In genomic region chr6:56913276-56914138, GRCh38 we compare ENCODE assay signal across 22 cellular contexts. TPM values are rescaled to one million over a fixed set of nuclear protein-coding genes. Genes with fewer than 3 reads are reported as not detected.
DNase-seq lines count a peak whose midpoint lies in the region; ATAC-seq and TF ChIP-seq lines count a peak whose summit lies in the region.
"Had no signal": no experiment of that assay in that cellular context is flagged by ENCODE, and none has a peak within 500 bp of the region (broad histone marks: within the 10 kb centered on the region; RNA-seq: fewer than 3 reads in every experiment).

No MANE protein-coding gene starts in this region.

- no peaks in the 10 kb centered on the region for H3K27me3 Mint-ChIP-seq in glutamatergic neuron (ENCODE audit: unreplicated experiment)

- no peaks in the 10 kb centered on the region for H3K9me3 Mint-ChIP-seq in glutamatergic neuron (ENCODE audit: unreplicated experiment)
- H3K9me3 Mint-ChIP-seq: CD4-positive, alpha-beta memory T cell had no signal

- H3K4me3 Mint-ChIP-seq in glutamatergic neuron (ENCODE audit: unreplicated experiment), result no peak overlapping the region
- H3K4me3 Mint-ChIP-seq: CD4-positive, alpha-beta memory T cell; T-helper 17 cell had no signal

- no peaks in the 10 kb centered on the region for H3K4me1 Mint-ChIP-seq in glutamatergic neuron (ENCODE audit: low read depth, unreplicated experiment)
- H3K4me1 Mint-ChIP-seq: CD4-positive, alpha-beta memory T cell; T-helper 17 cell had no signal

- H3K4me3 ChIP-seq in fibroblast of mammary gland (ENCODE audit: control insufficient read depth, low read depth, low read length), result no peak overlapping the region
- H3K4me3 ChIP-seq: adrenal gland, coronary artery had no signal

- no peaks in the 10 kb centered on the region for H3K36me3 Mint-ChIP-seq in glutamatergic neuron (ENCODE audit: unreplicated experiment)
- H3K36me3 Mint-ChIP-seq: CD4-positive, alpha-beta memory T cell had no signal

- H3K27ac Mint-ChIP-seq in glutamatergic neuron (ENCODE audit: unreplicated experiment), result no peak overlapping the region
- H3K27ac Mint-ChIP-seq: CD4-positive, alpha-beta memory T cell; T-helper 17 cell had no signal

- TF ChIP-seq CTCF in AG09319 (IDR thresholded peaks at IDR 0.05; ENCODE audit: low read depth, low read length) (no peak), fibroblast of mammary gland (conservative IDR thresholded peaks at IDR 0.05; ENCODE audit: control insufficient read depth, insufficient read depth, low read depth, low read length) (no peak), glutamatergic neuron (IDR thresholded peaks at IDR 0.05; ENCODE audit: partially characterized antibody, unreplicated experiment) (no peak)

- ATAC-seq in HG03025 (IDR thresholded peaks at IDR 0.05; ENCODE audit: low FRiP score, unreplicated experiment), result no peak
- ATAC-seq: esophagus mucosa, T-helper 17 cell had no signal

- DNase-seq in AG09319 (ENCODE audit: extremely low read depth, low read depth) (peak; percentile 24), LHCN-M2 (ENCODE audit: low read depth) (peak; percentile 75), NCI-H82 treated with DMSO at 0.1 percent for 48 hours (lab: John Stamatoyannopoulos, UW; ENCODE audit: unreplicated experiment) (peak; percentile 19), fibroblast of mammary gland (ENCODE audit: low read depth) (peak; percentile 56), glutamatergic neuron (no peak), HK-2 (ENCODE audit: unreplicated experiment) (no peak)
- DNase-seq in activated CD4-positive, alpha-beta T cell treated with anti-CD3 and anti-CD28 coated beads for 4 hours, result no peak
- DNase-seq: 8988T; activated naive CD4-positive, alpha-beta T cell; activated T-cell treated with anti-CD3 and anti-CD28 coated beads, Interleukin-2, amount 50 U/mL, for 48 hours; adrenal gland; CD4-positive, alpha-beta memory T cell; GDM1; NCI-H1105 treated with DMSO at 0.1 percent for 48 hours; NCI-H510A treated with DMSO at 0.1 percent for 48 hours; RPMI8226; small intestine; stimulated activated CD4-positive, alpha-beta T cell treated with anti-CD3 and anti-CD28 coated beads, Interleukin-2, amount 100 ng/mL, for 24 hours; T-helper 17 cell had no signal

RNA-seq across cellular contexts. Expression of gene BEND6, which starts 41.4 kb away (rescaled TPM):
- total RNA-seq in LHCN-M2 (2014; rRNA removed) (8.7 and 14.1 TPM in 2 replicates), glutamatergic neuron (ENCODE audit: unreplicated experiment) (1.2 TPM)
- polyA plus RNA-seq in LHCN-M2 (2012), result 6.2 TPM
- total RNA-seq: CD4-positive, alpha-beta memory T cell; T-helper 17 cell had no signal
- polyA plus RNA-seq: CD4-positive, alpha-beta memory T cell had no signal

Comparison
In these comparisons a context has a peak if more than half of its experiments do, and no peak if none do; other contexts are left out.
1. DNase-seq: peak in AG09319 (single experiment), LHCN-M2 (single experiment), NCI-H82 treated with DMSO at 0.1 percent for 48 hours (single experiment) and fibroblast of mammary gland (single experiment); none in activated CD4-positive, alpha-beta T cell treated with anti-CD3 and anti-CD28 coated beads for 4 hours (0 of 2), glutamatergic neuron (single experiment) and HK-2 (single experiment).